ENCODE assay signal across 16 cellular contexts in the genomic region with DNA sequence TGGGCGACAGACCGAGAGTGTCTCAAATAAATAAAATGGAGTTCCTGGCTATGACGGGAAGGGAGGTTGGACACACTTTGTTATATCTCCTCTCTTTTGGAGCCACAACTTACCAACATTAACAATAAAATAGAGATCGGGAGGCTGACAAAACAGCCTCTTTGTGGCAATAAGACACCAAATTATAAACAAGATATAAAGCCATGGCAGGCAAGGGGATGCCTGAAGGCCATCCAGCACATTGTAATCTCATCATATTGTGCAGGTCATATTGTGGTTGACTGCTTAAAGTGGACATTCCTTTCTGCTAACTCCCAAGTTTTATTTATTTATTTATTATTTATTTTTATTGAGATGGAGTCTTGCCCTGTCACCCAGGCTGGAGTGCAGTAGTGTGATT. TPM values are rescaled to one million over a fixed set of nuclear protein-coding genes. Genes with fewer than 3 reads are reported as not detected.
"Had no signal": no experiment of that assay in that cellular context is flagged by ENCODE, and none has a peak within 500 bp of the region (broad histone marks: within the 10 kb centered on the region; RNA-seq: fewer than 3 reads in every experiment).

No MANE protein-coding gene starts in this region.

- DNase-seq: dermis blood vessel endothelial cell; dorsolateral prefrontal cortex; effector CD4-positive, alpha-beta T cell; effector memory CD4-positive, alpha-beta T cell; foreskin keratinocyte; heart left ventricle; hypothalamus; immature natural killer cell; left cardiac atrium; left lung; left ventricle myocardium superior; mammary epithelial cell; mesendoderm; midbrain; naive thymus-derived CD4-positive, alpha-beta T cell had no signal

- ATAC-seq: foreskin keratinocyte; gastroesophageal sphincter; heart left ventricle; left cardiac atrium; left lung; left ventricle myocardium superior; naive thymus-derived CD4-positive, alpha-beta T cell had no signal

RNA-seq across cellular contexts. Expression of gene MGAT5B, which starts 59.9 kb away (rescaled TPM):
- total RNA-seq: left ventricle myocardium superior had no signal
